In the genomic region with DNA sequence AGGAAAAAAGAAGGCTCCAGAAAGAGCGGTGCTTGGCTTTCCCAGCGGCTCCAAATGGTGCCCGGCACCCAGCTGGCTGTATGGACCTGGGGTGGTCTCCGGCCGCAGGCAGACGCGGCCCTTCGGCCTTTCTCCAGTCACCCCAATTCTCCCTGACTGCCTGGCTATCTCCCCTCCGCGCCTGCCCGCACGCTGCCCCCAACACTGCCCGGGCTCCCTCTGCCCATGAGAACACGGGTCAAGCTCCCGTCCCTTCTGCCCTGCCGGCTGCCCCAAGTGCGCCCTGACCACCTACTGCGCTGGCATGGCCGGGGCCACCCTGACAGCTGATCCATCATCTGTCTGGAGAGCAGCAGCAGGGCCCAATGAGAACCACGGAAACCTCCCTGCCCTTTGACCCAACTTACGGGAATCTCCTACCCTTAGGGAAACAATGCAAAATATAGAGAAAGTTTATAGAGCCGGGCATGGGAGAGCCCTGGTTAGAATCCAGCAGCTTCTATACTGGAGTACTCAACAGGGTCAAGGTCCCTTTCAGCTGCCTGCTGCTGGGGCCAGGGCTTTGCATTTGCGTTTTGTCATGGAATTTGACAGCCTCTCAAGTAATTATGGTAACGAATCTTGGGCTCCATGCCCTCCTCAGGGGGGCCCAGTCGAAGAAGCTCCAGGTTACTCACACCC, we compare ENCODE assay signal across 10 cellular contexts. TPM values are rescaled to one million over a fixed set of nuclear protein-coding genes. Genes with fewer than 3 reads are reported as not detected.
DNase-seq lines count a peak whose midpoint lies in the region; ATAC-seq, FAIRE-seq and TF ChIP-seq lines count a peak whose summit lies in the region.
"Had no signal": no experiment of that assay in that cellular context is flagged by ENCODE, and none has a peak within 500 bp of the region (broad histone marks: within the 10 kb centered on the region; RNA-seq: fewer than 3 reads in every experiment).

No MANE protein-coding gene starts in this region.

- H3K14ac ChIP-seq in H1 (ENCODE audit: insufficient read length), result no peak overlapping the region

- H2AFZ ChIP-seq in H1 (ENCODE audit: low read length), result no peak overlapping the region

- peaks cover 6% of the 10 kb centered on the region for H3K36me3 Mint-ChIP-seq in activated CD4-positive, alpha-beta T cell treated with anti-CD3 and anti-CD28 coated beads, Interleukin-2, amount 10 ng/mL, durations not matched to agents 7 days and 5 days (ENCODE audit: low read depth)

- H3K27ac ChIP-seq in H1 (ENCODE audit: low read depth, low read length) (peak overlapping the region; percentile 62; the same call in 1 of the 2 replicates), transverse colon (peak overlapping the region; percentile 93 to 98 (median 96))

- no peaks in the 10 kb centered on the region for H3K79me2 ChIP-seq in H1 (ENCODE audit: control insufficient read depth in 1 of 2, insufficient read depth in 2 of 2, low read length in 2 of 2)

- no peak overlapping the region for H2BK15ac ChIP-seq in H1 (ENCODE audit: low read length)

- no peak for TF ChIP-seq CTCF in H1 (IDR thresholded peaks at IDR 0.05; ENCODE audit: control extremely low read depth in 1 of 3, insufficient read depth in 1 of 3, low read depth in 1 of 3, low read length in 3 of 3)
- TF ChIP-seq CTCF in transverse colon (IDR thresholded peaks at IDR 0.05), result no peak

- H4K20me1 ChIP-seq in H1 (replicated peaks in 1 of 2; ENCODE audit: control insufficient read depth in 1 of 2, insufficient read depth in 2 of 2, low read length in 2 of 2), result no peaks in the 10 kb centered on the region

- H3K27me3 Mint-ChIP-seq in activated CD4-positive, alpha-beta T cell treated with anti-CD3 and anti-CD28 coated beads, Interleukin-2, amount 10 ng/mL, durations not matched to agents 7 days and 5 days, result no peaks in the 10 kb centered on the region

- in situ Hi-C loops in transverse colon (cut with MboI; ENCODE audit: low pct_ligation_motif_present in 1 of 4, low pct_unique_long_range_greater_than_20kb in 1 of 4, low sequenced_read_pairs in 3 of 4), result no loop called here

- no peak overlapping the region for H4K91ac ChIP-seq in H1 (replicated peaks; ENCODE audit: insufficient read length, low read length)

- peaks cover 22% of the 10 kb centered on the region for H3K4me1 Mint-ChIP-seq in activated CD4-positive, alpha-beta T cell treated with anti-CD3 and anti-CD28 coated beads, Interleukin-2, amount 10 ng/mL, durations not matched to agents 7 days and 5 days

- no peak overlapping the region; the same call in 1 of the 2 replicates for H2BK5ac ChIP-seq in H1 (ENCODE audit: low read depth, low read length)

- H2BK12ac ChIP-seq in H1 (ENCODE audit: low read depth, low read length), result no peak overlapping the region

- no peak overlapping the region for H2AK5ac ChIP-seq in H1 (ENCODE audit: low read depth, low read length)

- no peak overlapping the region for H3K56ac ChIP-seq in H1 (replicated peaks; ENCODE audit: insufficient read length, low read depth, low read length)

- peaks cover 9% of the 10 kb centered on the region for H3K23me2 ChIP-seq in H1 (ENCODE audit: low read depth, low read length)

- no peak for TF ChIP-seq EP300 in H1 (IDR thresholded peaks at IDR 0.05; ENCODE audit: borderline replicate concordance in 1 of 2, low read depth in 2 of 2, low read length in 2 of 2)
- TF ChIP-seq EP300 in transverse colon (IDR thresholded peaks at IDR 0.05; ENCODE audit: low read depth), result no peak

- no peak overlapping the region for H2BK120ac ChIP-seq in H1 (replicated peaks; ENCODE audit: low read depth, low read length)

- peak overlapping the region; percentile 38; the same call in 1 of the 2 replicates for H3K18ac ChIP-seq in H1 (ENCODE audit: extremely low read depth, low read length)

- peak overlapping the region; percentile 36 for H3K27ac Mint-ChIP-seq in activated CD4-positive, alpha-beta T cell treated with anti-CD3 and anti-CD28 coated beads, Interleukin-2, amount 10 ng/mL, durations not matched to agents 7 days and 5 days

- POLR2A ChIA-PET in activated CD4-positive, alpha-beta T cell treated with anti-CD3 and anti-CD28 coated beads, Interleukin-2, amount 10 ng/mL, durations not matched to agents 7 days and 5 days (lab: Charles Lee), result no interaction called here
- POLR2A ChIA-PET in H1 (lab: Charles Lee; ENCODE audit: partially characterized antibody) (interaction anchor here (0.8 to 2.4 kb wide), 11 partner anchors 9 to 144 kb away, joined by 3 to 10 read pairs (median 4); partner anchors contain the start of genes EMD, RPL10 and UBL4A), HEK293T (lab: Yijun Ruan, JAX) (interaction anchor here (0.9 to 4.6 kb wide), 8 partner anchors 10 to 192 kb away, joined by 3 to 21 read pairs (median 4); partner anchors contain the start of gene SLC10A3)

- no peak for ATAC-seq in HG03025 (IDR thresholded peaks at IDR 0.05; ENCODE audit: low FRiP score, unreplicated experiment)
- no peak for ATAC-seq in GM21723 (IDR thresholded peaks at IDR 0.05; ENCODE audit: unreplicated experiment)

- CTCF ChIA-PET in activated CD4-positive, alpha-beta T cell treated with anti-CD3 and anti-CD28 coated beads, Interleukin-2, amount 10 ng/mL, durations not matched to agents 7 days and 5 days (lab: Charles Lee), result interaction anchor here (3.1 kb wide), 1 partner anchor 10 kb away, joined by 10 read pairs; no protein-coding TSS in a partner anchor
- CTCF ChIA-PET in H1 (lab: Charles Lee; ENCODE audit: partially characterized antibody), result interaction anchor here (1.1 kb wide), 1 partner anchor 12 kb away, joined by 3 read pairs; no protein-coding TSS in a partner anchor
- CTCF ChIA-PET in HEK293T (lab: Yijun Ruan, JAX), result interaction anchor here (1.1 to 2.4 kb wide), 2 partner anchors 10 kb away, joined by 7 to 12 read pairs; no protein-coding TSS in a partner anchor

- H3K79me1 ChIP-seq in H1 (ENCODE audit: low read depth, low read length), result no peaks in the 10 kb centered on the region

- no peaks in the 10 kb centered on the region for H3K9me3 ChIP-seq in H1 (ENCODE audit: insufficient read depth in 2 of 2, low read depth in 1 of 2, low read length in 1 of 2)
- H3K9me3 ChIP-seq in mucosa of stomach (ENCODE audit: control insufficient read depth, low read length), result no peaks in the 10 kb centered on the region
- H3K9me3 ChIP-seq in transverse colon, result no peaks in the 10 kb centered on the region

- 10% methylated on average over 11 of the region's 25 CpGs; no CpG with 5 or more reads in 1 of the 2 experiments for WGBS in H1 (ENCODE audit: extremely low coverage in 1 of 2, insufficient coverage in 1 of 2, insufficient read length in 1 of 2, insufficient replicate concordance in 2 of 2, low coverage in 1 of 2, low lambda C conversion rate in 2 of 2, missing lambda C conversion rate in 1 of 2), 2 experiments
- 62% methylated on average over 25 of the region's 25 CpGs; no CpG with 5 or more reads in 1 of the 2 donors for WGBS in transverse colon (ENCODE audit: low coverage in 1 of 2), 2 donors

- no peaks in the 10 kb centered on the region for H3K27me3 ChIP-seq in H1 (replicated peaks in 1 of 4; ENCODE audit: control insufficient read depth in 3 of 4, extremely low read depth in 1 of 4, insufficient read depth in 3 of 4, low read length in 3 of 4)
- H3K27me3 ChIP-seq in mucosa of stomach (ENCODE audit: control insufficient read depth, insufficient read depth, low read length), result no peaks in the 10 kb centered on the region
- H3K27me3 ChIP-seq in transverse colon, result no peaks in the 10 kb centered on the region

- peak overlapping the region; percentile 41 to 81 (median 45); a peak in 6 of 8 replicates for H3K4me3 ChIP-seq in H1 (ENCODE audit: extremely low read depth in 1 of 4, insufficient read depth in 2 of 4, low read depth in 3 of 4, low read length in 4 of 4)
- no peak overlapping the region for H3K4me3 ChIP-seq in mucosa of stomach (ENCODE audit: low read length)
- peak overlapping the region in 3 of 4 donors; percentile 27 to 78 (median 57) for H3K4me3 ChIP-seq in transverse colon

- no peak overlapping the region for H3K4ac ChIP-seq in H1 (replicated peaks; ENCODE audit: insufficient read length, low read depth, low read length)

- no peak for DNase-seq in activated CD4-positive, alpha-beta T cell treated with anti-CD3 and anti-CD28 coated beads, Interleukin-2, amount 10 ng/mL, durations not matched to agents 7 days and 5 days
- DNase-seq in activated CD4-positive, alpha-beta T cell treated with anti-CD3 and anti-CD28 coated beads, Interleukin-2, amount 50 U/mL, for 4 hours, result no peak
- DNase-seq in H1 (ENCODE audit: low read depth in 1 of 2, low spot score in 2 of 2) (peak in 1 of 2 experiments; percentile 49), transverse colon (peak; percentile 28), HEK293T (ENCODE audit: extremely low spot score) (no peak)
- DNase-seq: NCI-H524 had no signal

- intact Hi-C loops in transverse colon (cut with DNase I; ENCODE audit: low total_unique reads), result no loop called here

- H4K8ac ChIP-seq in H1 (ENCODE audit: extremely low read depth, insufficient read depth, low read length), result no peak overlapping the region; the same call in 1 of the 2 replicates

- H3K4me2 ChIP-seq in H1 (ENCODE audit: insufficient read depth in 1 of 2, low read depth in 2 of 2, low read length in 2 of 2), result peak overlapping the region; percentile 93 to 99

- TF ChIP-seq RAD21 in H1 (IDR thresholded peaks at IDR 0.05 in 1 of 2, conservative IDR thresholded peaks at IDR 0.05 in 1 of 2; ENCODE audit: low read depth in 2 of 2, low read length in 2 of 2), result no peak

- H3K4me3 Mint-ChIP-seq in activated CD4-positive, alpha-beta T cell treated with anti-CD3 and anti-CD28 coated beads, Interleukin-2, amount 10 ng/mL, durations not matched to agents 7 days and 5 days, result peak overlapping the region; percentile 16

- no peaks in the 10 kb centered on the region for H3K36me3 ChIP-seq in H1 (ENCODE audit: control insufficient read depth in 2 of 4, insufficient read depth in 4 of 4, low read length in 3 of 4)
- H3K36me3 ChIP-seq in mucosa of stomach (ENCODE audit: control insufficient read depth, insufficient read depth, low read length), result no peaks in the 10 kb centered on the region
- H3K36me3 ChIP-seq in transverse colon, result no peaks in the 10 kb centered on the region

- FAIRE-seq in H1 (lab: Jason Lieb, UNC), result no peak
- FAIRE-seq: A204.1 had no signal

- TF ChIP-seq POLR2A in H1 (IDR thresholded peaks at IDR 0.05; ENCODE audit: control extremely low read depth in 1 of 2, low read depth in 2 of 2, low read length in 2 of 2), result peak in 1 of 2 experiments; percentile 13; a peak in 1 of 3 replicates
- TF ChIP-seq POLR2A in transverse colon (IDR thresholded peaks at IDR 0.05), result no peak

- H3K4me1 ChIP-seq in H1 (replicated peaks in 1 of 4; ENCODE audit: control insufficient read depth in 3 of 4, insufficient read depth in 4 of 4, low read length in 3 of 4) (peaks cover 1 to 10% (median 7%) of the 10 kb centered on the region in 4 experiments; a peak in 6 of 7 replicates), mucosa of stomach (ENCODE audit: control insufficient read depth, insufficient read depth, low read length) (peaks cover 9% of the 10 kb centered on the region), transverse colon (peaks cover 5 to 24% (median 12%) of the 10 kb centered on the region in 4 donors)

- H2BK20ac ChIP-seq in H1 (ENCODE audit: low read length), result no peak overlapping the region

- no peaks in the 10 kb centered on the region for H3K9me3 Mint-ChIP-seq in activated CD4-positive, alpha-beta T cell treated with anti-CD3 and anti-CD28 coated beads, Interleukin-2, amount 10 ng/mL, durations not matched to agents 7 days and 5 days

- peak overlapping the region in 1 of 4 experiments; percentile 40; a peak in 2 of 7 replicates for H3K9ac ChIP-seq in H1 (replicated peaks in 1 of 4; ENCODE audit: extremely low read depth in 1 of 4, low read depth in 3 of 4, low read length in 3 of 4)
- H3K9ac ChIP-seq in mucosa of stomach (ENCODE audit: low read length), result peak overlapping the region; percentile 80

- H3K23ac ChIP-seq in H1 (ENCODE audit: insufficient read length), result no peak overlapping the region

- H4K5ac ChIP-seq in H1 (ENCODE audit: insufficient read length, low read depth, low read length), result no peak overlapping the region

RNA-seq across cellular contexts. Expression of gene FAM3A, which starts 1.2 kb away (rescaled TPM):
- total RNA-seq in activated CD4-positive, alpha-beta T cell treated with anti-CD3 and anti-CD28 coated beads, Interleukin-2, amount 10 ng/mL, durations not matched to agents 7 days and 5 days, result 10 to 100 TPM; 34.4 to 38.6 TPM
- total RNA-seq in H1 (2021; fragmentation: NEBNext Ultra II Directional; extraction: Animal tissue kit (Norgen Biotek cat#: 25700)), result 16.2 and 21.7 TPM in 2 replicates
- polyA plus RNA-seq in H1 (2011; rRNA removed), result 18.6 and 28.1 TPM in 2 replicates
- polyA plus RNA-seq in H1 (2011; cell fraction: cytosol; rRNA removed), result 24.8 TPM
- polyA plus RNA-seq in H1 (2011; cell fraction: nucleus; rRNA removed), result 40.4 TPM
- polyA plus RNA-seq in H1 (2012, experiment 1 of 2), result 11.1 to 19.0 TPM (median 15.8 TPM) in 4 replicates
- 16.6 TPM for polyA plus RNA-seq in H1 (2012, experiment 2 of 2)
- polyA plus RNA-seq in H1 (2013, experiment 1 of 2), result 15.4 TPM
- polyA plus RNA-seq in H1 (2013, experiment 2 of 2), result 16.1 TPM
- polyA minus RNA-seq in H1 (2011; rRNA and poly(A)+ RNA removed), result 7.8 and 8.7 TPM in 2 replicates
- polyA minus RNA-seq in H1 (2011; cell fraction: cytosol; rRNA and poly(A)+ RNA removed), result 14.8 TPM
- polyA minus RNA-seq in H1 (2011; cell fraction: nucleus; rRNA and poly(A)+ RNA removed), result 11.0 TPM
- 100 to 1,000 TPM in 1 of 4 donors, 10 to 100 TPM in 3; 62.7 to 112 (median 72.5) TPM for total RNA-seq in transverse colon

RNA-seq across cellular contexts. Expression of gene SLC10A3, which starts 26.8 kb away (rescaled TPM):
- 10 to 100 TPM; 21.7 to 26.0 TPM for total RNA-seq in activated CD4-positive, alpha-beta T cell treated with anti-CD3 and anti-CD28 coated beads, Interleukin-2, amount 10 ng/mL, durations not matched to agents 7 days and 5 days
- 6.8 and 8.2 TPM in 2 replicates for total RNA-seq in H1 (2021; fragmentation: NEBNext Ultra II Directional; extraction: Animal tissue kit (Norgen Biotek cat#: 25700))
- polyA plus RNA-seq in H1 (2011; rRNA removed), result 9.5 and 11.0 TPM in 2 replicates
- 6.9 TPM for polyA plus RNA-seq in H1 (2011; cell fraction: cytosol; rRNA removed)
- polyA plus RNA-seq in H1 (2011; cell fraction: nucleus; rRNA removed), result 8.0 TPM
- 6.8 to 8.8 TPM (median 7.8 TPM) in 4 replicates for polyA plus RNA-seq in H1 (2012, experiment 1 of 2)
- 9.5 TPM for polyA plus RNA-seq in H1 (2012, experiment 2 of 2)
- 8.9 TPM for polyA plus RNA-seq in H1 (2013, experiment 1 of 2)
- polyA plus RNA-seq in H1 (2013, experiment 2 of 2), result 9.2 TPM
- 3.2 and 3.8 TPM in 2 replicates for polyA minus RNA-seq in H1 (2011; rRNA and poly(A)+ RNA removed)
- polyA minus RNA-seq in H1 (2011; cell fraction: cytosol; rRNA and poly(A)+ RNA removed), result 5.9 TPM
- 4.7 TPM for polyA minus RNA-seq in H1 (2011; cell fraction: nucleus; rRNA and poly(A)+ RNA removed)
- total RNA-seq in transverse colon, result 100 to 1,000 TPM in 1 of 4 donors, 10 to 100 TPM in 3; 26.7 to 117 (median 34.4) TPM

RNA-seq across cellular contexts. Expression of gene G6PD, which starts 29.4 kb away (rescaled TPM):
- total RNA-seq in activated CD4-positive, alpha-beta T cell treated with anti-CD3 and anti-CD28 coated beads, Interleukin-2, amount 10 ng/mL, durations not matched to agents 7 days and 5 days, result 10 to 100 TPM; 64.7 to 69.4 TPM
- 55.1 and 61.7 TPM in 2 replicates for total RNA-seq in H1 (2021; fragmentation: NEBNext Ultra II Directional; extraction: Animal tissue kit (Norgen Biotek cat#: 25700))
- 47.3 and 88.4 TPM in 2 replicates for polyA plus RNA-seq in H1 (2011; rRNA removed)
- 31.1 TPM for polyA plus RNA-seq in H1 (2011; cell fraction: cytosol; rRNA removed)
- polyA plus RNA-seq in H1 (2011; cell fraction: nucleus; rRNA removed), result 102 TPM
- 47.9 to 71.9 TPM (median 70.3 TPM) in 4 replicates for polyA plus RNA-seq in H1 (2012, experiment 1 of 2)
- polyA plus RNA-seq in H1 (2012, experiment 2 of 2), result 66.5 TPM
- 42.6 TPM for polyA plus RNA-seq in H1 (2013, experiment 1 of 2)
- polyA plus RNA-seq in H1 (2013, experiment 2 of 2), result 39.9 TPM
- polyA minus RNA-seq in H1 (2011; rRNA and poly(A)+ RNA removed), result 39.1 and 50.9 TPM in 2 replicates
- polyA minus RNA-seq in H1 (2011; cell fraction: cytosol; rRNA and poly(A)+ RNA removed), result 39.6 TPM
- 63.2 TPM for polyA minus RNA-seq in H1 (2011; cell fraction: nucleus; rRNA and poly(A)+ RNA removed)
- 10 to 100 TPM in 3 of 4 donors, 1 to 10 TPM in 1; 7.4 to 24.4 (median 19.3) TPM for total RNA-seq in transverse colon

RNA-seq across cellular contexts. Expression of gene IKBKG, which starts 30.2 kb away (rescaled TPM):
- total RNA-seq in activated CD4-positive, alpha-beta T cell treated with anti-CD3 and anti-CD28 coated beads, Interleukin-2, amount 10 ng/mL, durations not matched to agents 7 days and 5 days, result 10 to 100 TPM; 41.5 to 46.0 TPM
- total RNA-seq in H1 (2021; fragmentation: NEBNext Ultra II Directional; extraction: Animal tissue kit (Norgen Biotek cat#: 25700)), result 18.1 and 18.7 TPM in 2 replicates
- polyA plus RNA-seq in H1 (2011; rRNA removed), result 17.5 and 33.3 TPM in 2 replicates
- 21.6 TPM for polyA plus RNA-seq in H1 (2011; cell fraction: cytosol; rRNA removed)
- polyA plus RNA-seq in H1 (2011; cell fraction: nucleus; rRNA removed), result 64.6 TPM
- polyA plus RNA-seq in H1 (2012, experiment 1 of 2), result 12.4 to 19.4 TPM (median 17.3 TPM) in 4 replicates
- 12.8 TPM for polyA plus RNA-seq in H1 (2012, experiment 2 of 2)
- polyA plus RNA-seq in H1 (2013, experiment 1 of 2), result 12.5 TPM
- polyA plus RNA-seq in H1 (2013, experiment 2 of 2), result 11.8 TPM
- 3.8 and 4.0 TPM in 2 replicates for polyA minus RNA-seq in H1 (2011; rRNA and poly(A)+ RNA removed)
- polyA minus RNA-seq in H1 (2011; cell fraction: cytosol; rRNA and poly(A)+ RNA removed), result 12.1 TPM
- polyA minus RNA-seq in H1 (2011; cell fraction: nucleus; rRNA and poly(A)+ RNA removed), result 6.9 TPM
- 10 to 100 TPM; 12.2 to 61.1 (median 25.1) TPM for total RNA-seq in transverse colon

RNA-seq across cellular contexts. Expression of gene UBL4A, which starts 30.8 kb away (rescaled TPM):
- 10 to 100 TPM; 46.4 to 47.3 TPM for total RNA-seq in activated CD4-positive, alpha-beta T cell treated with anti-CD3 and anti-CD28 coated beads, Interleukin-2, amount 10 ng/mL, durations not matched to agents 7 days and 5 days
- 31.7 and 34.2 TPM in 2 replicates for total RNA-seq in H1 (2021; fragmentation: NEBNext Ultra II Directional; extraction: Animal tissue kit (Norgen Biotek cat#: 25700))
- polyA plus RNA-seq in H1 (2011; rRNA removed), result 23.1 and 31.0 TPM in 2 replicates
- polyA plus RNA-seq in H1 (2011; cell fraction: cytosol; rRNA removed), result 32.3 TPM
- polyA plus RNA-seq in H1 (2011; cell fraction: nucleus; rRNA removed), result 27.6 TPM
- polyA plus RNA-seq in H1 (2012, experiment 1 of 2), result 22.4 to 28.9 TPM (median 27.2 TPM) in 4 replicates
- 32.4 TPM for polyA plus RNA-seq in H1 (2012, experiment 2 of 2)
- 15.9 TPM for polyA plus RNA-seq in H1 (2013, experiment 1 of 2)
- polyA plus RNA-seq in H1 (2013, experiment 2 of 2), result 16.8 TPM
- 24.5 and 30.0 TPM in 2 replicates for polyA minus RNA-seq in H1 (2011; rRNA and poly(A)+ RNA removed)
- 24.4 TPM for polyA minus RNA-seq in H1 (2011; cell fraction: cytosol; rRNA and poly(A)+ RNA removed)
- 13.9 TPM for polyA minus RNA-seq in H1 (2011; cell fraction: nucleus; rRNA and poly(A)+ RNA removed)
- 10 to 100 TPM; 19.9 to 50.7 (median 42.7) TPM for total RNA-seq in transverse colon
